19 cellular contexts compared by ENCODE assay signal in the genomic region with DNA sequence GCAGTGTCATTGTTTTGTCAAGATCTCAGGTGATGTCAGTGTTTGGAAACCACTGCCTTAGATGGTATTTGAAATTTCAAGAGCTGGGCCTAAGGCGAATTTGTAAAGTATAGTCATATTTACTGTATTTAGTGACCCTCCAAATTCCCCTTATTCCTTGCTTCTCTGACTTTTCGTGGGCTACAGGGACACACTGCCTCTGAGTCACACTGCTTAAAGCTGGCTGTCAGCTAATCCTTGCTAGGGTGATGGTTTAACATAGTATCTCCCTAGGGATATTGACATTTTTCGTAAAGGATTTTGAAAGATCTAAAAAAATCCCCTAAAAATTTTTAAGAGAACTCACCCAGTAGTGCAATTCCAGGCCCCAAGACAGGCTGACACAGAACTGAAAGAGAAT. TPM values are rescaled to one million over a fixed set of nuclear protein-coding genes. Genes with fewer than 3 reads are reported as not detected.
DNase-seq lines count a peak whose midpoint lies in the region; ATAC-seq, FAIRE-seq and TF ChIP-seq lines count a peak whose summit lies in the region.
"Had no signal": no experiment of that assay in that cellular context is flagged by ENCODE, and none has a peak within 500 bp of the region (broad histone marks: within the 10 kb centered on the region; RNA-seq: fewer than 3 reads in every experiment).

No MANE protein-coding gene starts in this region.

- no peaks in the 10 kb centered on the region for H3K9me2 ChIP-seq in PC-3 (replicated peaks; ENCODE audit: low read length)

- no peaks in the 10 kb centered on the region for H3K9me3 Mint-ChIP-seq in Calu3 (ENCODE audit: low read depth, unreplicated experiment)
- H3K9me3 Mint-ChIP-seq: IgD-negative memory B cell had no signal

- TF ChIP-seq POLR2A in endothelial cell of umbilical vein (IDR thresholded peaks at IDR 0.05; ENCODE audit: low read depth, low read length) = no peak
- no peak for TF ChIP-seq POLR2A in sigmoid colon (IDR thresholded peaks at IDR 0.05)
- no peak for TF ChIP-seq POLR2A in body of pancreas (IDR thresholded peaks at IDR 0.05)
- no peak for TF ChIP-seq POLR2A in heart left ventricle (IDR thresholded peaks at IDR 0.05)

- no peak for TF ChIP-seq EP300 in sigmoid colon (IDR thresholded peaks at IDR 0.05)

- H3K36me3 Mint-ChIP-seq in Calu3 (ENCODE audit: insufficient read depth, unreplicated experiment) = peaks cover 7% of the 10 kb centered on the region
- H3K36me3 Mint-ChIP-seq: IgD-negative memory B cell had no signal

- no peaks in the 10 kb centered on the region for H3K9me3 ChIP-seq in PC-3 (ENCODE audit: low read length)
- no peaks in the 10 kb centered on the region for H3K9me3 ChIP-seq in endothelial cell of umbilical vein (replicated peaks; ENCODE audit: control insufficient read depth, insufficient read depth, low read length)
- no peaks in the 10 kb centered on the region for H3K9me3 ChIP-seq in osteoblast (ENCODE audit: low read depth, low read length)
- no peaks in the 10 kb centered on the region for H3K9me3 ChIP-seq in sigmoid colon
- no peaks in the 10 kb centered on the region for H3K9me3 ChIP-seq in body of pancreas
- H3K9me3 ChIP-seq in heart left ventricle = no peaks in the 10 kb centered on the region
- H3K9me3 ChIP-seq: Caco-2 had no signal

- H3K27me3 Mint-ChIP-seq in Calu3 (ENCODE audit: unreplicated experiment) = peaks cover 43% of the 10 kb centered on the region

- H3K4me1 ChIP-seq in PC-3 (ENCODE audit: insufficient read depth, low read length) (peaks cover 58% of the 10 kb centered on the region), endothelial cell of umbilical vein (ENCODE audit: control insufficient read depth, extremely low read depth, insufficient read depth, low read length) (peaks cover 60% of the 10 kb centered on the region), osteoblast (ENCODE audit: insufficient read depth, low read length) (peaks cover 36% of the 10 kb centered on the region), sigmoid colon (peaks cover 0 to 38% (median 33%) of the 10 kb centered on the region in 4 donors), body of pancreas (peaks cover 35% of the 10 kb centered on the region), heart left ventricle (peaks cover 0 to 45% (median 20%) of the 10 kb centered on the region in 12 donors)

- DNase-seq in CD1c-positive myeloid dendritic cell (ENCODE audit: extremely low spot score) = peak; percentile 11
- peak; percentile 10 for DNase-seq in PC-3
- no peak for DNase-seq in endothelial cell of umbilical vein (ENCODE audit: low read depth, low spot score)
- DNase-seq in osteoblast (ENCODE audit: insufficient read length, low spot score, missing footprints) = no peak
- DNase-seq in sigmoid colon = no peak
- no peak for DNase-seq in body of pancreas
- no peak for DNase-seq in Calu3
- DNase-seq in heart left ventricle = no peak
- DNase-seq: Caco-2; NCI-H1436 treated with DMSO at 0.1 percent for 48 hours; NCI-H226; NK-92 treated with Interleukin-12 subunit alpha and Interleukin-12 subunit beta, amount 100 ng/mL, for 24 hours; Right ventricle myocardium superior had no signal

- WGBS in sigmoid colon, 2 donors = 82 to 84% methylated on average over 3 of the region's 3 CpGs
- 58 to 79% methylated on average over 3 of the region's 3 CpGs for WGBS in body of pancreas, 2 donors
- 89 to 97% (median 92%) methylated on average over 3 of the region's 3 CpGs for WGBS in heart left ventricle, 4 donors

- no peaks in the 10 kb centered on the region for H4K20me1 ChIP-seq in PC-3 (ENCODE audit: low read length)
- H4K20me1 ChIP-seq in endothelial cell of umbilical vein (replicated peaks; ENCODE audit: control insufficient read depth, extremely low read depth, insufficient read depth, low read length) = no peaks in the 10 kb centered on the region
- H4K20me1 ChIP-seq in osteoblast (ENCODE audit: insufficient read depth, low read length) = no peaks in the 10 kb centered on the region

- H3K4me2 ChIP-seq in PC-3 (ENCODE audit: low read length) = peak overlapping the region; percentile 96
- H3K4me2 ChIP-seq in endothelial cell of umbilical vein (ENCODE audit: insufficient read depth, low read length) = peak overlapping the region; percentile 91
- peak overlapping the region; percentile 67 for H3K4me2 ChIP-seq in osteoblast (ENCODE audit: insufficient read depth, low read length)

- H3K27me3 ChIP-seq in PC-3 (ENCODE audit: low read length) (peaks cover 28% of the 10 kb centered on the region), endothelial cell of umbilical vein (ENCODE audit: control insufficient read depth in 2 of 2, insufficient read depth in 2 of 2, low read length in 2 of 2) (no peaks in the 10 kb centered on the region), osteoblast (ENCODE audit: insufficient read depth, low read length) (peaks cover 7% of the 10 kb centered on the region), sigmoid colon (peaks cover 40 to 86% (median 62%) of the 10 kb centered on the region in 3 donors), body of pancreas (peaks cover 0 to 29% of the 10 kb centered on the region in 2 donors), heart left ventricle (peaks cover 22 to 89% (median 39%) of the 10 kb centered on the region in 9 donors)

- CTCF ChIA-PET in PC-3 (lab: Charles Lee) (no interaction called here), endothelial cell of umbilical vein (lab: Charles Lee) (interaction anchor here (1.1 to 3.9 kb wide), 4 partner anchors 180 to 329 kb away, joined by 3 to 17 read pairs (median 4); no protein-coding TSS in a partner anchor), Calu3 (lab: Charles Lee) (no interaction called here)

- H3K36me3 ChIP-seq in PC-3 (ENCODE audit: low read depth, low read length) = no peaks in the 10 kb centered on the region
- peaks cover 24 to 30% of the 10 kb centered on the region in 2 experiments for H3K36me3 ChIP-seq in endothelial cell of umbilical vein (ENCODE audit: control insufficient read depth in 2 of 2, extremely low read depth in 1 of 2, insufficient read depth in 2 of 2, low read length in 2 of 2)
- no peaks in the 10 kb centered on the region for H3K36me3 ChIP-seq in osteoblast (ENCODE audit: insufficient read depth, low read length)
- H3K36me3 ChIP-seq in sigmoid colon = no peaks in the 10 kb centered on the region
- H3K36me3 ChIP-seq in body of pancreas (replicated peaks in 1 of 2; ENCODE audit: insufficient read depth in 1 of 2, low read depth in 2 of 2) = no peaks in the 10 kb centered on the region
- H3K36me3 ChIP-seq in heart left ventricle = no peaks in the 10 kb centered on the region

- H3K4me3 ChIP-seq in PC-3 (ENCODE audit: low read length) = no peak overlapping the region
- peak overlapping the region; percentile 70 to 95 (median 94) for H3K4me3 ChIP-seq in endothelial cell of umbilical vein (replicated peaks in 1 of 3; ENCODE audit: insufficient read depth in 1 of 3, low read depth in 1 of 3, low read length in 3 of 3)
- no peak overlapping the region for H3K4me3 ChIP-seq in osteoblast (ENCODE audit: insufficient read depth, low read length)
- H3K4me3 ChIP-seq in sigmoid colon = no peak overlapping the region
- H3K4me3 ChIP-seq in body of pancreas = no peak overlapping the region
- no peak overlapping the region for H3K4me3 ChIP-seq in heart left ventricle

- FAIRE-seq in endothelial cell of umbilical vein (lab: Jason Lieb, UNC) = no peak
- FAIRE-seq: G401.6, GM12892 had no signal

- no peak overlapping the region for H3K4me3 Mint-ChIP-seq in Calu3 (ENCODE audit: low read depth, unreplicated experiment)

- H2AFZ ChIP-seq in PC-3 (ENCODE audit: low read length) = no peak overlapping the region
- no peak overlapping the region for H2AFZ ChIP-seq in endothelial cell of umbilical vein (ENCODE audit: low read depth, low read length)
- H2AFZ ChIP-seq in osteoblast (ENCODE audit: low read length) = no peak overlapping the region

- BruUV-seq in PC-3 (replicated peaks; lab: Mats Ljungman, UMichigan) (no TSS peak), endothelial cell of umbilical vein (replicated peaks; lab: Mats Ljungman, UMichigan) (no TSS peak), Calu3 (replicated peaks; lab: Mats Ljungman, UMichigan) (no TSS peak)

- intact Hi-C loops in PC-3 (cut with micrococcal nuclease) (loop anchor here (5.0 kb wide), 1 partner anchor 37 kb away; no protein-coding TSS in a partner anchor), endothelial cell of umbilical vein (cut with micrococcal nuclease) (loop anchor here (1.0 to 5.0 kb wide), 3 partner anchors 117 to 352 kb away; no protein-coding TSS in a partner anchor), sigmoid colon (cut with DNase I) (no loop called here), body of pancreas (cut with DNase I) (no loop called here), Calu3 (cut with micrococcal nuclease; ENCODE audit: unreplicated experiment) (no loop called here), heart left ventricle (cut with DNase I) (no loop called here)

- no peaks in the 10 kb centered on the region for H3K9me1 ChIP-seq in endothelial cell of umbilical vein (replicated peaks; ENCODE audit: control insufficient read depth, extremely low read depth, insufficient read depth, low read length)

- dilution Hi-C loops in endothelial cell of umbilical vein (cut with MboI; ENCODE audit: extremely low pct_ligation_motif_present, low sequenced_read_pairs) = no loop called here

- no peak for ATAC-seq in PC-3
- no peak for ATAC-seq in body of pancreas
- ATAC-seq in heart left ventricle = no peak
- ATAC-seq: HCT116 had no signal

- POLR2A ChIA-PET in PC-3 (lab: Charles Lee; ENCODE audit: unreplicated experiment) (no interaction called here), endothelial cell of umbilical vein (lab: Charles Lee) (no interaction called here)

- H3K27ac ChIP-seq in PC-3 (ENCODE audit: low read length) (peak overlapping the region; percentile 67), endothelial cell of umbilical vein (ENCODE audit: insufficient read depth, low read depth, low read length) (peak overlapping the region; percentile 76), osteoblast (ENCODE audit: low read depth, low read length) (peak overlapping the region; percentile 49), sigmoid colon (no peak overlapping the region), body of pancreas (no peak overlapping the region), heart left ventricle (no peak overlapping the region)
- H3K27ac ChIP-seq: C4-2B had no signal

- peaks cover 5% of the 10 kb centered on the region for H3F3A ChIP-seq in PC-3 (ENCODE audit: low read length, unreplicated experiment)

- H3K4me1 Mint-ChIP-seq in Calu3 (ENCODE audit: low read depth, unreplicated experiment) = no peaks in the 10 kb centered on the region

- no peak overlapping the region for H3K27ac Mint-ChIP-seq in Calu3 (ENCODE audit: unreplicated experiment)
- H3K27ac Mint-ChIP-seq: IgD-negative memory B cell had no signal

- H3K79me2 ChIP-seq in PC-3 (ENCODE audit: low read length) (no peaks in the 10 kb centered on the region), endothelial cell of umbilical vein (ENCODE audit: control insufficient read depth, insufficient read depth, low read length) (peaks cover 91% of the 10 kb centered on the region), osteoblast (ENCODE audit: insufficient read depth, low read length) (no peaks in the 10 kb centered on the region)

- peak overlapping the region; percentile 4; the same call in 1 of the 2 replicates for H3K9ac ChIP-seq in PC-3 (ENCODE audit: low read length)
- H3K9ac ChIP-seq in endothelial cell of umbilical vein (replicated peaks; ENCODE audit: extremely low read depth, insufficient read depth, low read length) = peak overlapping the region; percentile 97

- TF ChIP-seq CTCF in PC-3 (conservative IDR thresholded peaks at IDR 0.05; ENCODE audit: low read depth, low read length) (no peak), endothelial cell of umbilical vein (IDR thresholded peaks at IDR 0.05; ENCODE audit: extremely low read depth in 1 of 2, insufficient read depth in 1 of 2, low read depth in 1 of 2, low read length in 2 of 2) (no peak), osteoblast (IDR thresholded peaks at IDR 0.05; ENCODE audit: extremely low read depth, low read depth, low read length) (no peak), sigmoid colon (IDR thresholded peaks at IDR 0.05) (no peak), body of pancreas (IDR thresholded peaks at IDR 0.05) (no peak), Calu3 (IDR thresholded peaks at IDR 0.05; ENCODE audit: unreplicated experiment) (no peak), heart left ventricle (IDR thresholded peaks at IDR 0.05) (no peak)

RNA-seq across cellular contexts. Expression of gene BMP6, which starts 4.1 kb away (rescaled TPM):
- total RNA-seq in PC-3 (2014; rRNA removed) (0.15 and 1.3 TPM in 2 replicates), endothelial cell of umbilical vein (221 and 234 TPM in 2 replicates), osteoblast (0.59 and 0.72 TPM in 2 replicates), sigmoid colon (1 to 10 TPM; 1.5 to 5.3 (median 2.5) TPM), body of pancreas (1 to 10 TPM; 1.6 to 1.8 TPM), Calu3 (2022) (0.17 and 0.27 TPM in 2 replicates), heart left ventricle (1 to 10 TPM; 1.4 to 5.1 (median 2.9) TPM)
- polyA plus RNA-seq in endothelial cell of umbilical vein (276 and 285 TPM in 2 replicates), sigmoid colon (under 1 TPM in 1 of 3 donors, not detected in 2; 0.64 TPM), heart left ventricle (1 to 10 TPM; 1.1 to 2.3 TPM)
- polyA plus RNA-seq in endothelial cell of umbilical vein (2011; cell fraction: cytosol; rRNA removed) = 243 and 254 TPM in 2 replicates
- 202 and 209 TPM in 2 replicates for polyA plus RNA-seq in endothelial cell of umbilical vein (2011; cell fraction: nucleus; rRNA removed)
- 157 and 189 TPM in 2 replicates for polyA plus RNA-seq in endothelial cell of umbilical vein (2012)
- 432 and 438 TPM in 2 replicates for polyA minus RNA-seq in endothelial cell of umbilical vein
- polyA minus RNA-seq in endothelial cell of umbilical vein (2011; cell fraction: cytosol; rRNA and poly(A)+ RNA removed) = 42.2 TPM
- 249 and 278 TPM in 2 replicates for polyA minus RNA-seq in endothelial cell of umbilical vein (2011; cell fraction: nucleus; rRNA and poly(A)+ RNA removed)
- total RNA-seq: HT-29 had no signal

Comparison
In these comparisons a context has a peak if more than half of its experiments do, and no peak if none do; other contexts are left out.
1. DNase-seq: peak in CD1c-positive myeloid dendritic cell (single experiment) and PC-3 (single experiment); none in endothelial cell of umbilical vein (single experiment), osteoblast (single experiment), sigmoid colon (single experiment), body of pancreas (0 of 4), Calu3 (single experiment) and heart left ventricle (0 of 5).
2. H3K27ac ChIP-seq: peak in PC-3 (single experiment), endothelial cell of umbilical vein (single experiment) and osteoblast (single experiment); none in sigmoid colon (0 of 4), body of pancreas (0 of 4) and heart left ventricle (0 of 12).
3. H3K4me3 ChIP-seq: peak in endothelial cell of umbilical vein (3 of 3); none in PC-3 (single experiment), osteoblast (single experiment), sigmoid colon (0 of 4), body of pancreas (0 of 2) and heart left ventricle (0 of 12).
4. RNA of gene BMP6, which starts 4.1 kb away (total RNA-seq): 221 to 234 TPM in endothelial cell of umbilical vein; 1.4 to 5.1 TPM in heart left ventricle, 1.5 to 5.3 TPM in sigmoid colon, 1.6 to 1.8 TPM in body of pancreas, 0.59 to 0.72 TPM in osteoblast, 0.17 to 0.27 TPM in Calu3 and 0.15 to 1.3 TPM in PC-3; every median in the first group is over 10 times any median in the second.
5. intact Hi-C loops: an anchor here in PC-3 (5.0 kb wide) and endothelial cell of umbilical vein (1.0 to 5.0 kb wide); none called in sigmoid colon, body of pancreas, Calu3 and heart left ventricle.
6. Peak in every context shown above with its lines, with median percentiles within 50 percentile points of each other: H3K4me2 ChIP-seq.